Comparison of ENCODE assay signal across 14 cellular contexts in genomic region chr19:29289020-29289419, GRCh38.
DNase-seq lines count a peak whose midpoint lies in the region; ATAC-seq and TF ChIP-seq lines count a peak whose summit lies in the region.
"Had no signal": no experiment of that assay in that cellular context is flagged by ENCODE, and none has a peak within 500 bp of the region (broad histone marks: within the 10 kb centered on the region; RNA-seq: fewer than 3 reads in every experiment).

No MANE protein-coding gene starts in this region.

- intact Hi-C loops in natural killer cell (cut with micrococcal nuclease): no loop called here

- H3K9me3 Mint-ChIP-seq in natural killer cell treated with Interleukin-12 subunit alpha and Interleukin-12 subunit beta and Interleukin-15 and Interleukin-18, amount 100 ng/mL, for 72 hours: no peaks in the 10 kb centered on the region
- H3K9me3 Mint-ChIP-seq in natural killer cell: no peaks in the 10 kb centered on the region
- H3K9me3 Mint-ChIP-seq: CD8-positive, alpha-beta T cell had no signal

- H3K27ac Mint-ChIP-seq in natural killer cell treated with Interleukin-12 subunit alpha and Interleukin-12 subunit beta and Interleukin-15 and Interleukin-18, amount 100 ng/mL, for 72 hours: no peak overlapping the region
- H3K27ac Mint-ChIP-seq in natural killer cell: no peak overlapping the region
- H3K27ac Mint-ChIP-seq: B cell; CD4-positive, CD25-positive, alpha-beta regulatory T cell; CD8-positive, alpha-beta T cell had no signal

- no peak for ATAC-seq in natural killer cell treated with Interleukin-12 subunit alpha and Interleukin-12 subunit beta and Interleukin-15 and Interleukin-18, amount 100 ng/mL, for 72 hours
- no peak for ATAC-seq in natural killer cell
- ATAC-seq: CD8-positive, alpha-beta T cell had no signal

- H3K36me3 Mint-ChIP-seq in natural killer cell treated with Interleukin-12 subunit alpha and Interleukin-12 subunit beta and Interleukin-15 and Interleukin-18, amount 100 ng/mL, for 72 hours: no peaks in the 10 kb centered on the region
- H3K36me3 Mint-ChIP-seq in natural killer cell: no peaks in the 10 kb centered on the region
- H3K36me3 Mint-ChIP-seq: CD4-positive, CD25-positive, alpha-beta regulatory T cell; CD8-positive, alpha-beta T cell had no signal

- H3K27me3 Mint-ChIP-seq in natural killer cell treated with Interleukin-12 subunit alpha and Interleukin-12 subunit beta and Interleukin-15 and Interleukin-18, amount 100 ng/mL, for 72 hours: peaks cover 18 to 24% of the 10 kb centered on the region in 2 donors
- peaks cover 0 to 16% of the 10 kb centered on the region in 2 donors for H3K27me3 Mint-ChIP-seq in natural killer cell (ENCODE audit: low read depth in 2 of 2)

- no peak for TF ChIP-seq CTCF in natural killer cell (IDR thresholded peaks at IDR 0.05)

- no peak overlapping the region for H3K4me3 Mint-ChIP-seq in natural killer cell treated with Interleukin-12 subunit alpha and Interleukin-12 subunit beta and Interleukin-15 and Interleukin-18, amount 100 ng/mL, for 72 hours
- no peak overlapping the region for H3K4me3 Mint-ChIP-seq in natural killer cell
- H3K4me3 Mint-ChIP-seq: B cell; CD4-positive, CD25-positive, alpha-beta regulatory T cell; CD8-positive, alpha-beta T cell had no signal

- peak; percentile 13 for DNase-seq in activated effector memory CD4-positive, alpha-beta T cell treated with anti-CD3 and anti-CD28 coated beads, Interleukin-2, amount 50 U/mL, for 16 hours
- DNase-seq in activated effector memory CD4-positive, alpha-beta T cell treated with Interleukin-2 at 50 U/mL for 16 hours: no peak
- DNase-seq in natural killer cell treated with Interleukin-12 subunit alpha and Interleukin-12 subunit beta and Interleukin-15 and Interleukin-18, amount 100 ng/mL, for 72 hours (ENCODE audit: low spot score): peak; percentile 6
- DNase-seq in natural killer cell (no peak), mesenteric fat pad (ENCODE audit: low spot score) (peak; percentile 43), NCI-H1105 treated with DMSO at 0.1 percent for 48 hours (lab: John Stamatoyannopoulos, UW) (no peak)
- no peak for DNase-seq in activated T-cell treated with anti-CD3 and anti-CD28 coated beads, Interleukin-2, amount 50 U/mL, for 48 hours
- DNase-seq: Caco-2; CD4-positive, CD25-positive, alpha-beta regulatory T cell; CD8-positive, alpha-beta T cell; DMS153; DND-41; GM23248 had no signal

- peaks cover 18 to 20% of the 10 kb centered on the region in 2 donors for H3K4me1 Mint-ChIP-seq in natural killer cell treated with Interleukin-12 subunit alpha and Interleukin-12 subunit beta and Interleukin-15 and Interleukin-18, amount 100 ng/mL, for 72 hours (ENCODE audit: low read depth in 2 of 2)
- peaks cover 9 to 17% of the 10 kb centered on the region in 2 donors for H3K4me1 Mint-ChIP-seq in natural killer cell
- H3K4me1 Mint-ChIP-seq: B cell; CD4-positive, CD25-positive, alpha-beta regulatory T cell had no signal

Comparison
In these comparisons a context has a peak if more than half of its experiments do, and no peak if none do; other contexts are left out.
1. DNase-seq: peak in activated effector memory CD4-positive, alpha-beta T cell treated with anti-CD3 and anti-CD28 coated beads, Interleukin-2, amount 50 U/mL, for 16 hours (single experiment), natural killer cell treated with Interleukin-12 subunit alpha and Interleukin-12 subunit beta and Interleukin-15 and Interleukin-18, amount 100 ng/mL, for 72 hours (single experiment) and mesenteric fat pad (single experiment); none in activated effector memory CD4-positive, alpha-beta T cell treated with Interleukin-2 at 50 U/mL for 16 hours (single experiment), natural killer cell (single experiment), NCI-H1105 treated with DMSO at 0.1 percent for 48 hours (single experiment) and activated T-cell treated with anti-CD3 and anti-CD28 coated beads, Interleukin-2, amount 50 U/mL, for 48 hours (0 of 2).